In the genomic region with DNA sequence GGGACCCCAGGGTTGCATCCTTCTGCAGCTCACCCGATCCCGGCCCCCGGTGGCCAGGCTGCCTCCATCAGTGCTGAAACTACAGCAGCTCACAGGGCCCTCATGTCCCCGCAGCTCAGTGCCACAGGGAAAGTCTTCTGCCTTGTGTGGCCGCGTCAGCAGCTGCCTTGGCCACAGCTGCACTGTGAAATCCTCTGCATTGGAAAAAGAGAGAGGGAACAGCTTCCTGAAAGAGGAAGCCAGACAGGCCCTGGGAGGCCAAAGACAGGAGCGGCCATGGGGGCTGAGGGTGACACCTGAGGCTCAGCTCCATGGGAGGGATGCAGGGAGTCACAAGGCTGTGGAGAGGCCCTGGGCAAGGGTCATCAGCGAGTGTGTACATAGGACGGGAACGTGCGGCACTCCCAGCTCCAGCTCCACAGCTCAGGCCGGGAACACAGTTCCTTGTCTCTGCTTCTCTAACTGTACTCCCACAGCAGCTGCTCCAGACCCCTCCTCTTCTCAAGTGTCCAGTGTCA, we compare ENCODE assay signal across 1 cellular context.
TF ChIP-seq lines count a peak whose summit lies in the region.

No MANE protein-coding gene starts in this region.

TF ChIP-seq in HepG2, 621 proteins besides CTCF, POLR2A, EP300 and RAD21 (continued from another document and continues in another):
- TF ChIP-seq, protein P1, sequence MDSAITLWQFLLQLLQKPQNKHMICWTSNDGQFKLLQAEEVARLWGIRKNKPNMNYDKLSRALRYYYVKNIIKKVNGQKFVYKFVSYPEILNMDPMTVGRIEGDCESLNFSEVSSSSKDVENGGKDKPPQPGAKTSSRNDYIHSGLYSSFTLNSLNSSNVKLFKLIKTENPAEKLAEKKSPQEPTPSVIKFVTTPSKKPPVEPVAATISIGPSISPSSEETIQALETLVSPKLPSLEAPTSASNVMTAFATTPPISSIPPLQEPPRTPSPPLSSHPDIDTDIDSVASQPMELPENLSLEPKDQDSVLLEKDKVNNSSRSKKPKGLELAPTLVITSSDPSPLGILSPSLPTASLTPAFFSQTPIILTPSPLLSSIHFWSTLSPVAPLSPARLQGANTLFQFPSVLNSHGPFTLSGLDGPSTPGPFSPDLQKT (CRISPR knock-in tag; IDR thresholded peaks at IDR 0.05; ENCODE audit: borderline replicate concordance): no peak
- TF ChIP-seq ASH2L (IDR thresholded peaks at IDR 0.05; ENCODE audit: insufficient read length, low read depth, low read length) (peak; percentile 69), NCOA1 (CRISPR knock-in tag; IDR thresholded peaks at IDR 0.05) (0 out of 2 replicates have a peak, but pooled peaks have one; percentile 19), U2AF1 (optimal IDR thresholded peaks at IDR 0.05; ENCODE audit: low read depth, low read length) (no peak), ZNF556 (CRISPR knock-in tag; IDR thresholded peaks at IDR 0.05; ENCODE audit: borderline replicate concordance) (0 out of 2 replicates have a peak, but pooled peaks have one; percentile 32), POLR2AphosphoS2 (IDR thresholded peaks at IDR 0.05; ENCODE audit: low read depth, low read length) (no peak), NR2F1 (CRISPR knock-in tag; IDR thresholded peaks at IDR 0.05) (peak in 1 of 2 experiments; percentile 72; a peak in 1 of 4 replicates), NFKBIZ (CRISPR knock-in tag; IDR thresholded peaks at IDR 0.05) (0 out of 2 replicates have a peak, but pooled peaks have one; percentile 25), ZNF773 (CRISPR knock-in tag; IDR thresholded peaks at IDR 0.05; ENCODE audit: borderline replicate concordance) (no peak), ZNF44 (CRISPR knock-in tag; IDR thresholded peaks at IDR 0.05) (peak; percentile 63; the same call in 1 of the 2 replicates), MIER2 (CRISPR knock-in tag; IDR thresholded peaks at IDR 0.05) (no peak), ZNF160 (CRISPR knock-in tag; IDR thresholded peaks at IDR 0.05) (no peak), MED1 (CRISPR knock-in tag; IDR thresholded peaks at IDR 0.05) (peak; percentile 62), ZNF232 (CRISPR knock-in tag; IDR thresholded peaks at IDR 0.05; ENCODE audit: borderline replicate concordance) (no peak; the same call in 1 of the 2 replicates), SMAD9 (CRISPR knock-in tag; IDR thresholded peaks at IDR 0.05) (no peak), NONO (IDR thresholded peaks at IDR 0.05) (no peak), NONO (CRISPR knock-in tag; conservative IDR thresholded peaks at IDR 0.05) (peak; percentile 34; the same call in 1 of the 2 replicates), ZSCAN25 (CRISPR knock-in tag; IDR thresholded peaks at IDR 0.05) (peak; percentile 60; the same call in 1 of the 2 replicates), MAFF (IDR thresholded peaks at IDR 0.05; ENCODE audit: low read depth, low read length) (no peak), ZNF256 (CRISPR knock-in tag; conservative IDR thresholded peaks at IDR 0.05) (no peak), MEIS1 (CRISPR knock-in tag; IDR thresholded peaks at IDR 0.05; ENCODE audit: borderline replicate concordance) (no peak), ZNF547 (CRISPR knock-in tag; IDR thresholded peaks at IDR 0.05) (peak; percentile 76), CHD4 (IDR thresholded peaks at IDR 0.05; ENCODE audit: borderline replicate concordance, low read length) (no peak), RXRA (CRISPR knock-in tag; IDR thresholded peaks at IDR 0.05) (peak; percentile 62), ZBTB1 (CRISPR knock-in tag; IDR thresholded peaks at IDR 0.05; ENCODE audit: borderline replicate concordance) (no peak), HOXA3 (CRISPR knock-in tag; IDR thresholded peaks at IDR 0.05) (peak; percentile 68; the same call in 1 of the 2 replicates), ZNF557 (CRISPR knock-in tag; IDR thresholded peaks at IDR 0.05) (0 out of 2 replicates have a peak, but pooled peaks have one; percentile 24), RBFOX2 (IDR thresholded peaks at IDR 0.05; ENCODE audit: low read depth, low read length) (0 out of 2 replicates have a peak, but pooled peaks have one; percentile 30), MZF1 (CRISPR knock-in tag; IDR thresholded peaks at IDR 0.05; ENCODE audit: borderline replicate concordance) (no peak), ZNF367 (CRISPR knock-in tag; IDR thresholded peaks at IDR 0.05; ENCODE audit: borderline replicate concordance) (no peak), HDAC6 (IDR thresholded peaks at IDR 0.05; ENCODE audit: low read depth, low read length) (no peak), ZFAT (CRISPR knock-in tag; conservative IDR thresholded peaks at IDR 0.05) (no peak), CBX1 (IDR thresholded peaks at IDR 0.05; ENCODE audit: low read depth) (peak; percentile 73), TSC22D2 (CRISPR knock-in tag; IDR thresholded peaks at IDR 0.05; ENCODE audit: borderline replicate concordance) (no peak), GABPA (IDR thresholded peaks at IDR 0.05; ENCODE audit: low read depth, low read length) (no peak), GABPA (CRISPR knock-in tag; IDR thresholded peaks at IDR 0.05; ENCODE audit: low read depth) (peak; percentile 16; the same call in 1 of the 2 replicates)
- TF ChIP-seq, protein P2, sequence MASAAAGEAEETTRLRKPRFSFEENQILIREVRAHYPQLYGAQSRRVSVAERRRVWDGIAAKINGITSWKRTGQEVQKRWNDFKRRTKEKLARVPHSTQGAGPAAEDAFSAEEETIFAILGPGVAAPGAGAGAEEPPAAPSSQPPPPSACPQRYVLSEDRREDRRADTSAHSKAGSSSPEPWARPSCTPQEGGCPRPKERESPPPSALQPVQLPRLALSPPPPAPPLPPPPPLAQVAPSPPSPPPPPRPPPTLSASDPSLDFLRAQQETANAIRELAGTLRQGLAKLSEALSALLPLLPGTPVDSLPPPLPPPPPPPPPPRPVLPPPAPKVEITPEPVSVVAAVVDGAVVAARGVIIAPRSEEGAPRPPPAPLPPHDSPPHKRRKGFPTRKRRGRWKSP (CRISPR knock-in tag; IDR thresholded peaks at IDR 0.05): no peak
- TF ChIP-seq, protein P3, sequence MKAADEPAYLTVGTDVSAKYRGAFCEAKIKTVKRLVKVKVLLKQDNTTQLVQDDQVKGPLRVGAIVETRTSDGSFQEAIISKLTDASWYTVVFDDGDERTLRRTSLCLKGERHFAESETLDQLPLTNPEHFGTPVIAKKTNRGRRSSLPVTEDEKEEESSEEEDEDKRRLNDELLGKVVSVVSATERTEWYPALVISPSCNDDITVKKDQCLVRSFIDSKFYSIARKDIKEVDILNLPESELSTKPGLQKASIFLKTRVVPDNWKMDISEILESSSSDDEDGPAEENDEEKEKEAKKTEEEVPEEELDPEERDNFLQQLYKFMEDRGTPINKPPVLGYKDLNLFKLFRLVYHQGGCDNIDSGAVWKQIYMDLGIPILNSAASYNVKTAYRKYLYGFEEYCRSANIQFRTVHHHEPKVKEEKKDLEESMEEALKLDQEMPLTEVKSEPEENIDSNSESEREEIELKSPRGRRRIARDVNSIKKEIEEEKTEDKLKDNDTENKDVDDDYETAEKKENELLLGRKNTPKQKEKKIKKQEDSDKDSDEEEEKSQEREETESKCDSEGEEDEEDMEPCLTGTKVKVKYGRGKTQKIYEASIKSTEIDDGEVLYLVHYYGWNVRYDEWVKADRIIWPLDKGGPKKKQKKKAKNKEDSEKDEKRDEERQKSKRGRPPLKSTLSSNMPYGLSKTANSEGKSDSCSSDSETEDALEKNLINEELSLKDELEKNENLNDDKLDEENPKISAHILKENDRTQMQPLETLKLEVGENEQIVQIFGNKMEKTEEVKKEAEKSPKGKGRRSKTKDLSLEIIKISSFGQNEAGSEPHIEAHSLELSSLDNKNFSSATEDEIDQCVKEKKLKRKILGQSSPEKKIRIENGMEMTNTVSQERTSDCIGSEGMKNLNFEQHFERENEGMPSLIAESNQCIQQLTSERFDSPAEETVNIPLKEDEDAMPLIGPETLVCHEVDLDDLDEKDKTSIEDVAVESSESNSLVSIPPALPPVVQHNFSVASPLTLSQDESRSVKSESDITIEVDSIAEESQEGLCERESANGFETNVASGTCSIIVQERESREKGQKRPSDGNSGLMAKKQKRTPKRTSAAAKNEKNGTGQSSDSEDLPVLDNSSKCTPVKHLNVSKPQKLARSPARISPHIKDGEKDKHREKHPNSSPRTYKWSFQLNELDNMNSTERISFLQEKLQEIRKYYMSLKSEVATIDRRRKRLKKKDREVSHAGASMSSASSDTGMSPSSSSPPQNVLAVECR (CRISPR knock-in tag; IDR thresholded peaks at IDR 0.05; ENCODE audit: borderline replicate concordance): peak; percentile 63
- TF ChIP-seq, protein P4, sequence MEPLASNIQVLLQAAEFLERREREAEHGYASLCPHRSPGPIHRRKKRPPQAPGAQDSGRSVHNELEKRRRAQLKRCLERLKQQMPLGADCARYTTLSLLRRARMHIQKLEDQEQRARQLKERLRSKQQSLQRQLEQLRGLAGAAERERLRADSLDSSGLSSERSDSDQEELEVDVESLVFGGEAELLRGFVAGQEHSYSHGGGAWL (CRISPR knock-in tag; IDR thresholded peaks at IDR 0.05): 0 out of 2 replicates have a peak, but pooled peaks have one; percentile 31
- TF ChIP-seq, protein P5, sequence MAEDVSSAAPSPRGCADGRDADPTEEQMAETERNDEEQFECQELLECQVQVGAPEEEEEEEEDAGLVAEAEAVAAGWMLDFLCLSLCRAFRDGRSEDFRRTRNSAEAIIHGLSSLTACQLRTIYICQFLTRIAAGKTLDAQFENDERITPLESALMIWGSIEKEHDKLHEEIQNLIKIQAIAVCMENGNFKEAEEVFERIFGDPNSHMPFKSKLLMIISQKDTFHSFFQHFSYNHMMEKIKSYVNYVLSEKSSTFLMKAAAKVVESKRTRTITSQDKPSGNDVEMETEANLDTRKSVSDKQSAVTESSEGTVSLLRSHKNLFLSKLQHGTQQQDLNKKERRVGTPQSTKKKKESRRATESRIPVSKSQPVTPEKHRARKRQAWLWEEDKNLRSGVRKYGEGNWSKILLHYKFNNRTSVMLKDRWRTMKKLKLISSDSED (CRISPR knock-in tag; IDR thresholded peaks at IDR 0.05): no peak
- TF ChIP-seq, protein P6, sequence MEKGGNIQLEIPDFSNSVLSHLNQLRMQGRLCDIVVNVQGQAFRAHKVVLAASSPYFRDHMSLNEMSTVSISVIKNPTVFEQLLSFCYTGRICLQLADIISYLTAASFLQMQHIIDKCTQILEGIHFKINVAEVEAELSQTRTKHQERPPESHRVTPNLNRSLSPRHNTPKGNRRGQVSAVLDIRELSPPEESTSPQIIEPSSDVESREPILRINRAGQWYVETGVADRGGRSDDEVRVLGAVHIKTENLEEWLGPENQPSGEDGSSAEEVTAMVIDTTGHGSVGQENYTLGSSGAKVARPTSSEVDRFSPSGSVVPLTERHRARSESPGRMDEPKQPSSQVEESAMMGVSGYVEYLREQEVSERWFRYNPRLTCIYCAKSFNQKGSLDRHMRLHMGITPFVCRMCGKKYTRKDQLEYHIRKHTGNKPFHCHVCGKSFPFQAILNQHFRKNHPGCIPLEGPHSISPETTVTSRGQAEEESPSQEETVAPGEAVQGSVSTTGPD (CRISPR knock-in tag; IDR thresholded peaks at IDR 0.05): no peak
- TF ChIP-seq, protein P7, sequence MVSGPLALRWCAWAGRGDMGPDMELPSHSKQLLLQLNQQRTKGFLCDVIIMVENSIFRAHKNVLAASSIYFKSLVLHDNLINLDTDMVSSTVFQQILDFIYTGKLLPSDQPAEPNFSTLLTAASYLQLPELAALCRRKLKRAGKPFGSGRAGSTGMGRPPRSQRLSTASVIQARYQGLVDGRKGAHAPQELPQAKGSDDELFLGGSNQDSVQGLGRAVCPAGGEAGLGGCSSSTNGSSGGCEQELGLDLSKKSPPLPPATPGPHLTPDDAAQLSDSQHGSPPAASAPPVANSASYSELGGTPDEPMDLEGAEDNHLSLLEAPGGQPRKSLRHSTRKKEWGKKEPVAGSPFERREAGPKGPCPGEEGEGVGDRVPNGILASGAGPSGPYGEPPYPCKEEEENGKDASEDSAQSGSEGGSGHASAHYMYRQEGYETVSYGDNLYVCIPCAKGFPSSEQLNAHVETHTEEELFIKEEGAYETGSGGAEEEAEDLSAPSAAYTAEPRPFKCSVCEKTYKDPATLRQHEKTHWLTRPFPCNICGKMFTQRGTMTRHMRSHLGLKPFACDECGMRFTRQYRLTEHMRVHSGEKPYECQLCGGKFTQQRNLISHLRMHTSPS (CRISPR knock-in tag; IDR thresholded peaks at IDR 0.05; ENCODE audit: low read depth): peak; percentile 41; the same call in 1 of the 2 replicates
- TF ChIP-seq, protein P8, sequence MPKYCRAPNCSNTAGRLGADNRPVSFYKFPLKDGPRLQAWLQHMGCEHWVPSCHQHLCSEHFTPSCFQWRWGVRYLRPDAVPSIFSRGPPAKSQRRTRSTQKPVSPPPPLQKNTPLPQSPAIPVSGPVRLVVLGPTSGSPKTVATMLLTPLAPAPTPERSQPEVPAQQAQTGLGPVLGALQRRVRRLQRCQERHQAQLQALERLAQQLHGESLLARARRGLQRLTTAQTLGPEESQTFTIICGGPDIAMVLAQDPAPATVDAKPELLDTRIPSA (CRISPR knock-in tag; IDR thresholded peaks at IDR 0.05; ENCODE audit: borderline replicate concordance): no peak; the same call in 1 of the 2 replicates
- TF ChIP-seq, protein P9, sequence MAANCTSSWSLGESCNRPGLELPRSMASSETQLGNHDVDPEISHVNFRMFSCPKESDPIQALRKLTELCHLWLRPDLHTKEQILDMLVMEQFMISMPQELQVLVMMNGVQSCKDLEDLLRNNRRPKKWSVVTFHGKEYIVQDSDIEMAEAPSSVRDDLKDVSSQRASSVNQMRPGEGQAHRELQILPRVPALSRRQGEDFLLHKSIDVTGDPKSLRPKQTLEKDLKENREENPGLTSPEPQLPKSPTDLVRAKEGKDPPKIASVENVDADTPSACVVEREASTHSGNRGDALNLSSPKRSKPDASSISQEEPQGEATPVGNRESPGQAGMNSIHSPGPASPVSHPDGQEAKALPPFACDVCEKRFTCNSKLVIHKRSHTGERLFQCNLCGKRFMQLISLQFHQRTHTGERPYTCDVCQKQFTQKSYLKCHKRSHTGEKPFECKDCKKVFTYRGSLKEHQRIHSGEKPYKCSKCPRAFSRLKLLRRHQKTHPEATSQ (CRISPR knock-in tag; IDR thresholded peaks at IDR 0.05; ENCODE audit: borderline replicate concordance): no peak
- TF ChIP-seq, protein P10, sequence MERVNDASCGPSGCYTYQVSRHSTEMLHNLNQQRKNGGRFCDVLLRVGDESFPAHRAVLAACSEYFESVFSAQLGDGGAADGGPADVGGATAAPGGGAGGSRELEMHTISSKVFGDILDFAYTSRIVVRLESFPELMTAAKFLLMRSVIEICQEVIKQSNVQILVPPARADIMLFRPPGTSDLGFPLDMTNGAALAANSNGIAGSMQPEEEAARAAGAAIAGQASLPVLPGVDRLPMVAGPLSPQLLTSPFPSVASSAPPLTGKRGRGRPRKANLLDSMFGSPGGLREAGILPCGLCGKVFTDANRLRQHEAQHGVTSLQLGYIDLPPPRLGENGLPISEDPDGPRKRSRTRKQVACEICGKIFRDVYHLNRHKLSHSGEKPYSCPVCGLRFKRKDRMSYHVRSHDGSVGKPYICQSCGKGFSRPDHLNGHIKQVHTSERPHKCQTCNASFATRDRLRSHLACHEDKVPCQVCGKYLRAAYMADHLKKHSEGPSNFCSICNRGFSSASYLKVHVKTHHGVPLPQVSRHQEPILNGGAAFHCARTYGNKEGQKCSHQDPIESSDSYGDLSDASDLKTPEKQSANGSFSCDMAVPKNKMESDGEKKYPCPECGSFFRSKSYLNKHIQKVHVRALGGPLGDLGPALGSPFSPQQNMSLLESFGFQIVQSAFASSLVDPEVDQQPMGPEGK (CRISPR knock-in tag; IDR thresholded peaks at IDR 0.05): peak; percentile 65; the same call in 1 of the 2 replicates
